ENCODE assay signal across 18 cellular contexts in genomic region chr9:79053613-79054012, GRCh38.
DNase-seq lines count a peak whose midpoint lies in the region; TF ChIP-seq lines count a peak whose summit lies in the region.
"Had no signal": no experiment of that assay in that cellular context is flagged by ENCODE, and none has a peak within 500 bp of the region (broad histone marks: within the 10 kb centered on the region; RNA-seq: fewer than 3 reads in every experiment).

No MANE protein-coding gene starts in this region.

- H3K4me3 ChIP-seq in mesenchymal stem cell (ENCODE audit: insufficient read depth in 1 of 2, low read depth in 1 of 2, low read length in 2 of 2) (no peak overlapping the region), Karpas-422 (ENCODE audit: low read length) (no peak overlapping the region)
- H3K4me3 ChIP-seq: right lobe of liver, vagina had no signal

- H3K4me1 ChIP-seq in mesenchymal stem cell (ENCODE audit: control insufficient read depth, insufficient read depth, low read depth, low read length) (no peaks in the 10 kb centered on the region), Karpas-422 (ENCODE audit: low read length) (no peaks in the 10 kb centered on the region)
- H3K4me1 ChIP-seq: right lobe of liver, vagina had no signal

- no peak overlapping the region for H2BK120ac ChIP-seq in mesenchymal stem cell (ENCODE audit: low read depth, low read length)

- TF ChIP-seq CTCF in GM10266 (IDR thresholded peaks at IDR 0.05; ENCODE audit: control insufficient read depth, insufficient read depth, low read depth, missing control alignments), result no peak

- no peaks in the 10 kb centered on the region for H3K36me3 ChIP-seq in mesenchymal stem cell (ENCODE audit: control insufficient read depth in 1 of 2, insufficient read depth in 2 of 2, low read depth in 1 of 2, low read length in 2 of 2)
- H3K36me3 ChIP-seq in Karpas-422 (ENCODE audit: insufficient read depth, low read length), result no peaks in the 10 kb centered on the region
- H3K36me3 ChIP-seq: right lobe of liver, vagina had no signal

- 95% methylated on average over 1 of the region's 3 CpGs for WGBS in mesenchymal stem cell

- H3K9me3 ChIP-seq in mesenchymal stem cell (ENCODE audit: control insufficient read depth, low read length), result no peaks in the 10 kb centered on the region
- no peaks in the 10 kb centered on the region for H3K9me3 ChIP-seq in Karpas-422 (ENCODE audit: low read length)
- H3K9me3 ChIP-seq: right lobe of liver, vagina had no signal

- no peak overlapping the region for H3K4ac ChIP-seq in mesenchymal stem cell (ENCODE audit: low read depth in 1 of 2, low read length in 2 of 2)

- H4K8ac ChIP-seq in mesenchymal stem cell (ENCODE audit: low read length), result no peak overlapping the region

- H2AFZ ChIP-seq in mesenchymal stem cell (ENCODE audit: low read depth, low read length) (no peak overlapping the region), Karpas-422 (ENCODE audit: low read length) (no peak overlapping the region)

- no peaks in the 10 kb centered on the region for H3K79me1 ChIP-seq in mesenchymal stem cell (replicated peaks; ENCODE audit: low read length, poor library complexity, severe bottlenecking)

- H4K91ac ChIP-seq in mesenchymal stem cell (ENCODE audit: low read length), result no peak overlapping the region

- H3K14ac ChIP-seq in mesenchymal stem cell (ENCODE audit: low read length in 2 of 2), result no peak overlapping the region

- peak; percentile 5 for DNase-seq in NCI-H146 (lab: John Stamatoyannopoulos, UW)
- no peak for DNase-seq in NCI-H146 treated with DMSO at 0.1 percent for 48 hours (lab: John Stamatoyannopoulos, UW; ENCODE audit: unreplicated experiment)
- peak; percentile 6 for DNase-seq in HPDE6-E6E7 (ENCODE audit: extremely low spot score)
- DNase-seq in RPMI7951 (ENCODE audit: low read depth), result peak; percentile 51
- DNase-seq in mesenchymal stem cell, result peak; percentile 8
- no peak for DNase-seq in midbrain (lab: John Stamatoyannopoulos, UW)
- DNase-seq in Karpas-422, result no peak
- no peak for DNase-seq in GM10266 (ENCODE audit: extremely low spot score)
- DNase-seq: activated CD4-positive, alpha-beta T cell treated with anti-CD3 and anti-CD28 coated beads, Interleukin-2, amount 50 U/mL, for 1 hour; activated naive CD4-positive, alpha-beta T cell treated with anti-CD3 and anti-CD28 coated beads, Interleukin-2, amount 50 U/mL, for 16 hours; cortex of kidney; DMS79 treated with DMSO at 0.1 percent for 48 hours; left ventricle myocardium superior; NCI-H1930; NCI-H774; occipital lobe; right lobe of liver had no signal

- no peak overlapping the region for H3K23ac ChIP-seq in mesenchymal stem cell (ENCODE audit: low read length in 2 of 2)

- H3K4me2 ChIP-seq in mesenchymal stem cell (ENCODE audit: low read length, poor library complexity, severe bottlenecking) (no peak overlapping the region), Karpas-422 (ENCODE audit: low read depth, low read length, poor library complexity, severe bottlenecking) (no peak overlapping the region)

- H3K18ac ChIP-seq in mesenchymal stem cell (ENCODE audit: low read depth in 1 of 2, low read length in 2 of 2), result peak overlapping the region in 1 of 2 experiments; percentile 59

- H4K20me1 ChIP-seq in Karpas-422 (ENCODE audit: insufficient read depth, low read depth, low read length), result no peaks in the 10 kb centered on the region

- H2BK5ac ChIP-seq in mesenchymal stem cell (ENCODE audit: low read depth, low read length, poor library complexity, severe bottlenecking), result no peak overlapping the region

- no peak overlapping the region for H2AK5ac ChIP-seq in mesenchymal stem cell (ENCODE audit: low read length, severe bottlenecking)

- no peak overlapping the region for H2BK15ac ChIP-seq in mesenchymal stem cell (ENCODE audit: low read depth, poor library complexity, severe bottlenecking)

- no peak overlapping the region for H2BK12ac ChIP-seq in mesenchymal stem cell (ENCODE audit: low read length in 2 of 2)

- H3K27ac ChIP-seq in mesenchymal stem cell (ENCODE audit: low read length, poor library complexity, severe bottlenecking) (no peak overlapping the region), Karpas-422 (ENCODE audit: low read length) (no peak overlapping the region)
- H3K27ac ChIP-seq: right lobe of liver, vagina had no signal

- H3K9ac ChIP-seq in mesenchymal stem cell (ENCODE audit: low read length) (no peak overlapping the region), Karpas-422 (ENCODE audit: low read length) (no peak overlapping the region)

- no peaks in the 10 kb centered on the region for H3K27me3 ChIP-seq in mesenchymal stem cell (ENCODE audit: control insufficient read depth in 1 of 2, insufficient read depth in 1 of 2, low read length in 2 of 2)
- no peaks in the 10 kb centered on the region for H3K27me3 ChIP-seq in Karpas-422 (ENCODE audit: low read length)
- H3K27me3 ChIP-seq: right lobe of liver, vagina had no signal

- H3K9me2 ChIP-seq in Karpas-422 (replicated peaks; ENCODE audit: insufficient read depth, low read length), result no peaks in the 10 kb centered on the region

- H3K79me2 ChIP-seq in Karpas-422 (ENCODE audit: low read length), result no peaks in the 10 kb centered on the region

Comparison
In these comparisons a context has a peak if more than half of its experiments do, and no peak if none do; other contexts are left out.
1. DNase-seq: peak in NCI-H146 (single experiment), HPDE6-E6E7 (single experiment), RPMI7951 (single experiment) and mesenchymal stem cell (single experiment); none in NCI-H146 treated with DMSO at 0.1 percent for 48 hours (single experiment), midbrain (single experiment), Karpas-422 (single experiment) and GM10266 (single experiment).